In the genomic region with DNA sequence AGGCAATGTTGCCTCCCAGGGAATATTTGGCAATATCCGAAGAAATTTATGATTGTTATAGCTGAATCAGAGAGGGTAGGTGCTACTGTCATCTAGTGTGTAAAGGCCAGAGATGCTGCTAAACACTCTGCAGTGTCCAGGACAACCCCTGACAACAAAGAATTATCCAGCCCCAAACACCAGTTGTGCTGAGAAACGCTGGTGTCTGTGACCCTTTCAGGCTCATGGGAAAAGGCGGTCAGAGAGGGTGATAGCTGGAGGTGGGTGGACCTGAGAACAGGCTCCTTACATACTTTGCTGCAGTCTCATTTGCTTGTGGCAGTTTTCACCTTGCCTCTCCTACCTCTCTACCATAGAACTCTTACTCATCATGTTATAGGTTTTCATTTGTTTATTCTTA, we compare ENCODE assay signal across 15 cellular contexts. TPM values are rescaled to one million over a fixed set of nuclear protein-coding genes. Genes with fewer than 3 reads are reported as not detected.
A peak's percentile ranks its signal among the peaks of the same experiment; 100 is the strongest.
DNase-seq lines count a peak whose midpoint lies in the region; ATAC-seq, FAIRE-seq and TF ChIP-seq lines count a peak whose summit lies in the region.
"Had no signal": no experiment of that assay in that cellular context is flagged by ENCODE, and none has a peak within 500 bp of the region (broad histone marks: within the 10 kb centered on the region; RNA-seq: fewer than 3 reads in every experiment).

No MANE protein-coding gene starts in this region.

- no peaks in the 10 kb centered on the region for H3K9me3 Mint-ChIP-seq in GM23338
- H3K9me3 Mint-ChIP-seq: activated T-cell treated with anti-CD3 and anti-CD28 coated beads, Interleukin-2, amount 50 U/mL, for 4 hours had no signal

- H3K36me3 Mint-ChIP-seq in GM23338 (ENCODE audit: low read depth), result peaks cover 6% of the 10 kb centered on the region; the same call in 1 of the 3 replicates

- H3K4me3 ChIP-seq in GM23338 (no peak overlapping the region), bronchial epithelial cell (ENCODE audit: low read depth, low read length) (no peak overlapping the region), left ventricle myocardium inferior (peak overlapping the region; percentile 54), sigmoid colon (no peak overlapping the region)

- peaks cover 18% of the 10 kb centered on the region for H4K20me1 ChIP-seq in GM23338 (replicated peaks; ENCODE audit: insufficient read depth)

- peaks cover 7% of the 10 kb centered on the region for H3K27me3 Mint-ChIP-seq in GM23338 (ENCODE audit: insufficient read depth, low read depth, poor library complexity)

- H3K27me3 ChIP-seq in GM23338 (ENCODE audit: insufficient read depth) (no peaks in the 10 kb centered on the region), bronchial epithelial cell (ENCODE audit: control insufficient read depth, insufficient read depth, low read length) (no peaks in the 10 kb centered on the region), left ventricle myocardium inferior (ENCODE audit: low read depth) (no peaks in the 10 kb centered on the region), sigmoid colon (no peaks in the 10 kb centered on the region)

- H3K4me1 ChIP-seq in GM23338 (ENCODE audit: insufficient read depth) (peaks cover 11% of the 10 kb centered on the region), left ventricle myocardium inferior (peaks cover 60% of the 10 kb centered on the region), sigmoid colon (peaks cover 0 to 21% (median 14%) of the 10 kb centered on the region in 4 donors)

- no peak for TF ChIP-seq POLR2A in sigmoid colon (IDR thresholded peaks at IDR 0.05)

- no peak overlapping the region for H3K4me3 Mint-ChIP-seq in GM23338
- H3K4me3 Mint-ChIP-seq: activated naive CD8-positive, alpha-beta T cell; activated T-cell treated with anti-CD3 and anti-CD28 coated beads, Interleukin-2, amount 50 U/mL, for 4 hours; CD4-positive, CD25-positive, alpha-beta regulatory T cell had no signal

- TF ChIP-seq CTCF in GM23338 (conservative IDR thresholded peaks at IDR 0.05; ENCODE audit: low read depth in 2 of 2), result no peak
- TF ChIP-seq CTCF in bronchial epithelial cell (IDR thresholded peaks at IDR 0.05; ENCODE audit: insufficient read depth, low read length, severe bottlenecking), result no peak
- TF ChIP-seq CTCF in left ventricle myocardium inferior (IDR thresholded peaks at IDR 0.05; ENCODE audit: borderline replicate concordance), result no peak
- no peak for TF ChIP-seq CTCF in sigmoid colon (IDR thresholded peaks at IDR 0.05)

- peak; percentile 54 for ATAC-seq in GM23338
- ATAC-seq in HG02870 (IDR thresholded peaks at IDR 0.05; ENCODE audit: unreplicated experiment), result no peak
- ATAC-seq in GM19035 (IDR thresholded peaks at IDR 0.05; ENCODE audit: unreplicated experiment), result no peak
- ATAC-seq: activated T-cell treated with anti-CD3 and anti-CD28 coated beads, Interleukin-2, amount 50 U/mL, for 4 hours had no signal

- peak overlapping the region; percentile 8; the same call in 1 of the 2 replicates for H3K4me2 ChIP-seq in GM23338

- no peak overlapping the region for H3K27ac ChIP-seq in GM23338 (ENCODE audit: low read depth)
- peak overlapping the region; percentile 86 for H3K27ac ChIP-seq in left ventricle myocardium inferior (replicated peaks)
- H3K27ac ChIP-seq in sigmoid colon, result peak overlapping the region; percentile 24 to 57 (median 40)
- H3K27ac ChIP-seq: neutrophil had no signal

- WGBS in sigmoid colon, 2 donors, result 36 to 58% methylated on average over 3 of the region's 3 CpGs

- H3K9me3 ChIP-seq in left ventricle myocardium inferior (replicated peaks) (no peaks in the 10 kb centered on the region), sigmoid colon (no peaks in the 10 kb centered on the region)
- H3K9me3 ChIP-seq: neutrophil had no signal

- peaks cover 30% of the 10 kb centered on the region for H3K4me1 Mint-ChIP-seq in GM23338

- H3K27ac Mint-ChIP-seq in GM23338, result no peak overlapping the region; the same call in 1 of the 2 replicates
- H3K27ac Mint-ChIP-seq: activated naive CD8-positive, alpha-beta T cell had no signal

- no peak for TF ChIP-seq EP300 in sigmoid colon (IDR thresholded peaks at IDR 0.05)

- FAIRE-seq in bronchial epithelial cell (lab: Jason Lieb, UNC), result no peak

- peaks cover 50% of the 10 kb centered on the region for H3K79me2 ChIP-seq in GM23338 (replicated peaks; ENCODE audit: insufficient read depth)

- DNase-seq in GM23338 (ENCODE audit: low spot score), result no peak
- DNase-seq in bronchial epithelial cell (ENCODE audit: low read depth), result peak; percentile 34
- no peak for DNase-seq in left ventricle myocardium inferior
- DNase-seq in sigmoid colon, result no peak
- no peak for DNase-seq in NCI-H524 (lab: John Stamatoyannopoulos, UW)
- DNase-seq in DMS114 treated with DMSO at 0.1 percent for 48 hours (lab: John Stamatoyannopoulos, UW; ENCODE audit: unreplicated experiment), result no peak
- DNase-seq: activated CD4-positive, alpha-beta T cell treated with anti-CD3 and anti-CD28 coated beads, Interleukin-2, amount 50 U/mL, for 48 hours; activated T-cell treated with anti-CD3 and anti-CD28 coated beads, Interleukin-2, amount 50 U/mL, for 4 hours; DND-41; NCI-H2107 had no signal

- no peak overlapping the region for H2AFZ ChIP-seq in GM23338

- H3K9me2 ChIP-seq in GM23338 (ENCODE audit: insufficient read depth), result no peaks in the 10 kb centered on the region

- intact Hi-C loops in left ventricle myocardium inferior (cut with micrococcal nuclease) (no loop called here), sigmoid colon (cut with DNase I) (loop anchor here (5.0 to 10.0 kb wide), 2 partner anchors 39 to 81 kb away; no protein-coding TSS in a partner anchor)

- 0 out of 2 replicates have a peak, but pooled peaks cover 2% of the 10 kb centered on the region for H3F3A ChIP-seq in GM23338 (replicated peaks; ENCODE audit: low read depth)

- H3K36me3 ChIP-seq in GM23338 (ENCODE audit: insufficient read depth), result no peaks in the 10 kb centered on the region
- H3K36me3 ChIP-seq in bronchial epithelial cell (ENCODE audit: control insufficient read depth, insufficient read depth, low read length), result peaks cover 2% of the 10 kb centered on the region
- H3K36me3 ChIP-seq in left ventricle myocardium inferior, result no peaks in the 10 kb centered on the region
- H3K36me3 ChIP-seq in sigmoid colon, result no peaks in the 10 kb centered on the region
- H3K36me3 ChIP-seq: neutrophil had no signal

TF ChIP-seq in GM23338, 12 proteins besides CTCF, POLR2A, EP300 and RAD21 (continues in another document):
- no peak for TF ChIP-seq ZNF114 (CRISPR knock-in tag; IDR thresholded peaks at IDR 0.05)
- no peak for TF ChIP-seq ZNF331 (CRISPR knock-in tag; IDR thresholded peaks at IDR 0.05; ENCODE audit: low read depth)
- no peak for TF ChIP-seq POLR2AphosphoS5 (IDR thresholded peaks at IDR 0.05; ENCODE audit: low read depth)
- no peak for TF ChIP-seq EZH2phosphoT487 (IDR thresholded peaks at IDR 0.05; ENCODE audit: unreplicated experiment)

RNA-seq across cellular contexts. Expression of gene KANK1, which starts 41.7 kb away (rescaled TPM):
- 44.8 and 53.6 TPM in 2 replicates for total RNA-seq in GM23338 (2014; rRNA removed; shearing (Covaris generic))
- polyA plus RNA-seq in GM23338 (2016; fragmentation: Nextera tagmentation; extraction: Ambion mirVana) (22.2 and 23.8 TPM in 2 replicates), sigmoid colon (10 to 100 TPM; 11.5 to 21.0 (median 15.0) TPM)
- total RNA-seq in bronchial epithelial cell (26.9 and 28.0 TPM in 2 replicates), left ventricle myocardium inferior (155 TPM), sigmoid colon (100 to 1,000 TPM in 1 of 4 donors, 10 to 100 TPM in 3; 67.8 to 127 (median 91.0) TPM)
